In the genomic region with DNA sequence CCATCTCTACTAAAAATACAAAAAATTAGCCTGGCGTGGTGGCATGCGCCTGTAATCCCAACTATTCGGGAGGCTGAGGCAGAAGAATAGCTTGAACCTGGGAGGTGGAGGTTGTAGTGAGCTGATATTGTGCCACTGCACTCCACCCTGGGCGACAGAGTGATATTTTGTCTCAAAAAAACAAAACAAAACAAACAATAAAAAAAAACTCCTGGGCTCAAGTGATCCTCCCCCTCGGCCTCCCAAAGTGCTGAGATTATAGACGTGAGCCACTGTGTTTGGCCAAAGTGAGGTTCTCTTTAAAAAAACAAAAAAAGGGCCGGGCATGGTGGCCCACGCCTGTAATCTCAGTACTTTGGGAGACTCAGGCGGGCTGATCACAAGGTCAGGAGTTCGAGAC, we compare ENCODE assay signal across 9 cellular contexts. TPM values are rescaled to one million over a fixed set of nuclear protein-coding genes. Genes with fewer than 3 reads are reported as not detected.
A peak's percentile ranks its signal among the peaks of the same experiment; 100 is the strongest.
DNase-seq lines count a peak whose midpoint lies in the region; ATAC-seq and TF ChIP-seq lines count a peak whose summit lies in the region.
"Had no signal": no experiment of that assay in that cellular context is flagged by ENCODE, and none has a peak within 500 bp of the region (broad histone marks: within the 10 kb centered on the region; RNA-seq: fewer than 3 reads in every experiment).

No MANE protein-coding gene starts in this region.

- no peaks in the 10 kb centered on the region for H3K36me3 Mint-ChIP-seq in nephron (ENCODE audit: low read depth)

- H3K4me1 Mint-ChIP-seq in nephron = peaks cover 30% of the 10 kb centered on the region

- H3K27ac Mint-ChIP-seq in nephron = peak overlapping the region; percentile 68 to 100 (median 99)

- H3K4me3 ChIP-seq in heart left ventricle (no peak overlapping the region), right cardiac atrium (ENCODE audit: low read length) (no peak overlapping the region), ascending aorta (no peak overlapping the region), upper lobe of left lung (no peak overlapping the region)
- H3K4me3 ChIP-seq: lung had no signal

- peak in 1 of 5 donors; percentile 12 for DNase-seq in heart left ventricle
- no peak for DNase-seq in right cardiac atrium
- DNase-seq in ascending aorta (ENCODE audit: low spot score in 2 of 2) = no peak
- no peak for DNase-seq in upper lobe of left lung
- no peak for DNase-seq in HuH-7 (ENCODE audit: low spot score)
- no peak for DNase-seq in stimulated activated CD4-positive, alpha-beta T cell treated with anti-CD3 and anti-CD28 coated beads, Interleukin-4, amount 100 ng/mL, for 24 hours

- H3K9me3 ChIP-seq in heart left ventricle (no peaks in the 10 kb centered on the region), right cardiac atrium (ENCODE audit: control insufficient read depth, low read length) (no peaks in the 10 kb centered on the region), ascending aorta (no peaks in the 10 kb centered on the region), upper lobe of left lung (no peaks in the 10 kb centered on the region)

- no peaks in the 10 kb centered on the region for H3K27me3 Mint-ChIP-seq in nephron (ENCODE audit: low read depth)

- intact Hi-C loops in heart left ventricle (cut with DNase I) = loop anchor here in 1 of 10 donors (10.0 kb wide), 1 partner anchor 367 kb away; the partner anchor contains the start of genes IER2 and STX10
- intact Hi-C loops in right cardiac atrium (cut with DNase I) = no loop called here
- intact Hi-C loops in ascending aorta (cut with DNase I) = loop anchor here (10.0 kb wide), 1 partner anchor 1253 kb away; the partner anchor contains the start of gene CNN1

- H3K4me3 Mint-ChIP-seq in nephron = no peak overlapping the region

- H3K27ac ChIP-seq in heart left ventricle (peak overlapping the region; percentile 74 to 100 (median 99)), right cardiac atrium (ENCODE audit: low read length) (no peak overlapping the region), ascending aorta (peak overlapping the region; percentile 95 to 96), upper lobe of left lung (peak overlapping the region; percentile 96 to 100 (median 98))

- ATAC-seq in heart left ventricle (no peak), right cardiac atrium (no peak), upper lobe of left lung (ENCODE audit: low FRiP score in 2 of 2) (no peak), GM21390 (IDR thresholded peaks at IDR 0.05; ENCODE audit: unreplicated experiment) (no peak)

- 78 to 82% (median 81%) methylated on average over 10 of the region's 10 CpGs for WGBS in heart left ventricle, 4 donors
- WGBS in right cardiac atrium = 68% methylated on average over 10 of the region's 10 CpGs
- 68 to 71% methylated on average over 10 of the region's 10 CpGs for WGBS in upper lobe of left lung, 2 donors

- no peak for TF ChIP-seq EP300 in upper lobe of left lung (IDR thresholded peaks at IDR 0.05)

- no peak for TF ChIP-seq POLR2A in heart left ventricle (IDR thresholded peaks at IDR 0.05)
- TF ChIP-seq POLR2A in upper lobe of left lung (IDR thresholded peaks at IDR 0.05) = no peak

- H3K4me1 ChIP-seq in heart left ventricle (peaks cover 7 to 78% (median 68%) of the 10 kb centered on the region in 12 donors), right cardiac atrium (ENCODE audit: control insufficient read depth, insufficient read depth, low read length) (peaks cover 5% of the 10 kb centered on the region), ascending aorta (peaks cover 49 to 64% of the 10 kb centered on the region in 2 donors), upper lobe of left lung (peaks cover 68 to 79% (median 71%) of the 10 kb centered on the region in 4 donors)

- H3K27me3 ChIP-seq in heart left ventricle (no peaks in the 10 kb centered on the region), right cardiac atrium (ENCODE audit: control insufficient read depth, insufficient read depth) (no peaks in the 10 kb centered on the region), ascending aorta (no peaks in the 10 kb centered on the region), upper lobe of left lung (no peaks in the 10 kb centered on the region)

- peaks cover 0 to 4% (median 0%) of the 10 kb centered on the region in 9 donors for H3K36me3 ChIP-seq in heart left ventricle
- H3K36me3 ChIP-seq in ascending aorta = peaks cover 3 to 5% of the 10 kb centered on the region in 2 donors
- H3K36me3 ChIP-seq in upper lobe of left lung = peaks cover 0 to 4% (median 0%) of the 10 kb centered on the region in 4 donors

- TF ChIP-seq CTCF in heart left ventricle (IDR thresholded peaks at IDR 0.05) (no peak), ascending aorta (IDR thresholded peaks at IDR 0.05) (no peak), nephron (IDR thresholded peaks at IDR 0.05; ENCODE audit: unreplicated experiment in 3 of 3) (no peak), upper lobe of left lung (IDR thresholded peaks at IDR 0.05) (no peak)

- H3K9me3 Mint-ChIP-seq in nephron = no peaks in the 10 kb centered on the region

RNA-seq across cellular contexts. Expression of gene JUNB, which starts 3.8 kb away (rescaled TPM):
- total RNA-seq in heart left ventricle = 100 to 1,000 TPM in 4 of 9 donors, 10 to 100 TPM in 5; 19.6 to 205 (median 67.6) TPM
- polyA plus RNA-seq in heart left ventricle = 10 to 100 TPM; 29.6 to 52.9 TPM
- total RNA-seq in right cardiac atrium = 100 to 1,000 TPM in 1 of 4 donors, 10 to 100 TPM in 3; 29.9 to 209 (median 51.9) TPM
- 156 TPM for polyA plus RNA-seq in right cardiac atrium
- 3,581 TPM for total RNA-seq in ascending aorta
- total RNA-seq in upper lobe of left lung = 100 to 1,000 TPM; 127 to 422 (median 354) TPM

RNA-seq across cellular contexts. Expression of gene HOOK2, which starts 12.1 kb away (rescaled TPM):
- total RNA-seq in heart left ventricle (10 to 100 TPM; 45.5 to 90.1 (median 62.6) TPM), right cardiac atrium (10 to 100 TPM in 2 of 4 donors, 1 to 10 TPM in 2; 9.3 to 22.9 (median 13.4) TPM), ascending aorta (58.5 TPM), upper lobe of left lung (100 to 1,000 TPM in 2 of 6 donors, 10 to 100 TPM in 4; 48.9 to 367 (median 79.6) TPM)
- polyA plus RNA-seq in heart left ventricle (10 to 100 TPM; 29.9 to 83.5 TPM), right cardiac atrium (18.0 TPM)

RNA-seq across cellular contexts. Expression of gene PRDX2, which starts 14.1 kb away (rescaled TPM):
- total RNA-seq in heart left ventricle (1,000 to 10,000 TPM in 2 of 9 donors, 100 to 1,000 TPM in 7; 435 to 1,432 (median 684) TPM), right cardiac atrium (100 to 1,000 TPM; 595 to 772 (median 666) TPM), ascending aorta (259 TPM), upper lobe of left lung (100 to 1,000 TPM in 4 of 6 donors, 10 to 100 TPM in 2; 57.6 to 173 (median 123) TPM)
- polyA plus RNA-seq in heart left ventricle (100 to 1,000 TPM; 544 to 645 TPM), right cardiac atrium (834 TPM)

RNA-seq across cellular contexts. Expression of gene THSD8, which starts 14.4 kb away (rescaled TPM):
- total RNA-seq in heart left ventricle = 1 to 10 TPM in 7 of 9 donors, not detected in 2; 1.2 to 6.8 (median 2.2) TPM
- 1 to 10 TPM in 1 of 2 donors, under 1 TPM in 1; 0.35 to 3.2 TPM for polyA plus RNA-seq in heart left ventricle
- total RNA-seq in right cardiac atrium = 1 to 10 TPM; 2.2 to 3.6 (median 3.0) TPM
- polyA plus RNA-seq in right cardiac atrium = 2.5 TPM
- total RNA-seq in ascending aorta = not detected
- 1 to 10 TPM in 2 of 6 donors, not detected in 4; 4.6 to 6.0 TPM for total RNA-seq in upper lobe of left lung

RNA-seq across cellular contexts. Expression of gene RNASEH2A, which starts 18.9 kb away (rescaled TPM):
- total RNA-seq in heart left ventricle = 1 to 10 TPM in 8 of 9 donors, under 1 TPM in 1; 0.63 to 7.6 (median 4.0) TPM
- polyA plus RNA-seq in heart left ventricle = 1 to 10 TPM; 1.3 to 8.6 TPM
- total RNA-seq in right cardiac atrium = 1 to 10 TPM; 2.6 to 4.6 (median 3.7) TPM
- polyA plus RNA-seq in right cardiac atrium = 3.5 TPM
- total RNA-seq in ascending aorta = 3.4 TPM
- total RNA-seq in upper lobe of left lung = 1 to 10 TPM; 4.2 to 7.6 (median 5.6) TPM
